ENCODE assay signal across 18 cellular contexts in genomic region chr12:44053550-44054243, GRCh38.
DNase-seq lines count a peak whose midpoint lies in the region; ATAC-seq, FAIRE-seq and TF ChIP-seq lines count a peak whose summit lies in the region.
"Had no signal": no experiment of that assay in that cellular context is flagged by ENCODE, and none has a peak within 500 bp of the region (broad histone marks: within the 10 kb centered on the region; RNA-seq: fewer than 3 reads in every experiment).

No MANE protein-coding gene starts in this region.

- TF ChIP-seq CTCF in HFFc6 (IDR thresholded peaks at IDR 0.05) (no peak), GM23338 (conservative IDR thresholded peaks at IDR 0.05; ENCODE audit: low read depth in 2 of 2) (no peak)

- H3K36me3 ChIP-seq in GM23338 (ENCODE audit: insufficient read depth), result no peaks in the 10 kb centered on the region
- H3K36me3 ChIP-seq: esophagus squamous epithelium, ovary, spleen, tibial artery had no signal

- H3K27me3 ChIP-seq in GM23338 (ENCODE audit: insufficient read depth), result no peaks in the 10 kb centered on the region
- H3K27me3 ChIP-seq: body of pancreas, esophagus squamous epithelium, ovary, spleen, tibial artery had no signal

- no peaks in the 10 kb centered on the region for H3K9me2 ChIP-seq in GM23338 (ENCODE audit: insufficient read depth)

- no peaks in the 10 kb centered on the region for H3F3A ChIP-seq in GM23338 (replicated peaks; ENCODE audit: low read depth)

- FAIRE-seq in urothelium cell line (lab: Jason Lieb, UNC), result no peak

- no peak overlapping the region for H2AFZ ChIP-seq in GM23338

- H3K27ac Mint-ChIP-seq in HFFc6 (no peak overlapping the region), GM23338 (no peak overlapping the region)
- H3K27ac Mint-ChIP-seq: activated CD8-positive, alpha-beta memory T cell treated with anti-CD3 and anti-CD28 coated beads, Interleukin-2, amount 10 ng/mL, durations not matched to agents 7 days and 5 days had no signal

- H3K27me3 Mint-ChIP-seq in HFFc6 (ENCODE audit: insufficient read depth), result no peaks in the 10 kb centered on the region
- no peaks in the 10 kb centered on the region for H3K27me3 Mint-ChIP-seq in GM23338 (ENCODE audit: insufficient read depth, low read depth, poor library complexity)
- H3K27me3 Mint-ChIP-seq: activated CD8-positive, alpha-beta memory T cell treated with anti-CD3 and anti-CD28 coated beads, Interleukin-2, amount 10 ng/mL, durations not matched to agents 7 days and 5 days had no signal

- no peaks in the 10 kb centered on the region for H3K79me2 ChIP-seq in GM23338 (replicated peaks; ENCODE audit: insufficient read depth)

- no peaks in the 10 kb centered on the region for H4K20me1 ChIP-seq in GM23338 (replicated peaks; ENCODE audit: insufficient read depth)

- H3K4me3 Mint-ChIP-seq in HFFc6 (no peak overlapping the region), GM23338 (no peak overlapping the region)
- H3K4me3 Mint-ChIP-seq: activated CD8-positive, alpha-beta memory T cell treated with anti-CD3 and anti-CD28 coated beads, Interleukin-2, amount 10 ng/mL, durations not matched to agents 7 days and 5 days had no signal

- peaks cover 19% of the 10 kb centered on the region for H3K4me1 Mint-ChIP-seq in HFFc6 (ENCODE audit: low read depth)
- no peaks in the 10 kb centered on the region for H3K4me1 Mint-ChIP-seq in GM23338
- H3K4me1 Mint-ChIP-seq: activated CD8-positive, alpha-beta memory T cell treated with anti-CD3 and anti-CD28 coated beads, Interleukin-2, amount 10 ng/mL, durations not matched to agents 7 days and 5 days had no signal

- H3K4me3 ChIP-seq in GM23338, result no peak overlapping the region
- H3K4me3 ChIP-seq: body of pancreas, esophagus squamous epithelium, ovary, spleen, tibial artery had no signal

- DNase-seq in HFFc6 (peak; percentile 3), amniotic stem cell (lab: John Stamatoyannopoulos, UW) (peak; percentile 10), left cardiac atrium (no peak), urothelium cell line (ENCODE audit: low spot score) (peak; percentile 19), T-helper 1 cell (no peak), DMS153 (lab: John Stamatoyannopoulos, UW) (no peak), GM23338 (ENCODE audit: low spot score) (no peak)
- DNase-seq: activated CD4-positive, CD25-positive, alpha-beta regulatory T cell treated with anti-CD3 and anti-CD28 coated beads, Interleukin-2, amount 50 U/mL, for 72 hours; activated CD8-positive, alpha-beta memory T cell treated with anti-CD3 and anti-CD28 coated beads, Interleukin-2, amount 10 ng/mL, durations not matched to agents 7 days and 5 days; activated effector memory CD4-positive, alpha-beta T cell treated with anti-CD3 and anti-CD28 coated beads, Interleukin-2, amount 50 U/mL, for 16 hours; body of pancreas; DND-41; esophagus squamous epithelium; hypothalamus; NCI-H1694; ovary; spleen; tibial artery had no signal

- no peak overlapping the region for H3K4me2 ChIP-seq in GM23338

- no peaks in the 10 kb centered on the region for H3K36me3 Mint-ChIP-seq in HFFc6 (ENCODE audit: low read depth)
- no peaks in the 10 kb centered on the region for H3K36me3 Mint-ChIP-seq in GM23338 (ENCODE audit: low read depth)
- H3K36me3 Mint-ChIP-seq: activated CD8-positive, alpha-beta memory T cell treated with anti-CD3 and anti-CD28 coated beads, Interleukin-2, amount 10 ng/mL, durations not matched to agents 7 days and 5 days had no signal

- H3K9me3 Mint-ChIP-seq in HFFc6 (no peaks in the 10 kb centered on the region), GM23338 (no peaks in the 10 kb centered on the region; the same call in 2 of the 3 replicates)

- H3K4me1 ChIP-seq in GM23338 (ENCODE audit: insufficient read depth), result no peaks in the 10 kb centered on the region
- H3K4me1 ChIP-seq: body of pancreas, spleen had no signal

- intact Hi-C loops in left cardiac atrium (cut with DNase I), result no loop called here

- no peak overlapping the region for H3K27ac ChIP-seq in GM23338 (ENCODE audit: low read depth)
- H3K27ac ChIP-seq: body of pancreas, esophagus squamous epithelium, ovary, spleen, tibial artery had no signal

- peak; percentile 47 to 84 for ATAC-seq in left cardiac atrium
- ATAC-seq in GM23338, result no peak
- ATAC-seq: activated CD8-positive, alpha-beta memory T cell treated with anti-CD3 and anti-CD28 coated beads, Interleukin-2, amount 10 ng/mL, durations not matched to agents 7 days and 5 days; body of pancreas had no signal

TF ChIP-seq in GM23338, 12 proteins besides CTCF, POLR2A, EP300 and RAD21 (continues in another document):
- TF ChIP-seq ZNF462 (CRISPR knock-in tag; IDR thresholded peaks at IDR 0.05) (no peak), REST (IDR thresholded peaks at IDR 0.05; ENCODE audit: unreplicated experiment) (no peak)

Comparison
In these comparisons a context has a peak if more than half of its experiments do, and no peak if none do; other contexts are left out.
1. DNase-seq: peak in HFFc6 (single experiment), amniotic stem cell (single experiment) and urothelium cell line (single experiment); none in left cardiac atrium (single experiment), T-helper 1 cell (0 of 5), DMS153 (single experiment) and GM23338 (single experiment).